Comparison of ENCODE assay signal across 8 cellular contexts in the genomic region with DNA sequence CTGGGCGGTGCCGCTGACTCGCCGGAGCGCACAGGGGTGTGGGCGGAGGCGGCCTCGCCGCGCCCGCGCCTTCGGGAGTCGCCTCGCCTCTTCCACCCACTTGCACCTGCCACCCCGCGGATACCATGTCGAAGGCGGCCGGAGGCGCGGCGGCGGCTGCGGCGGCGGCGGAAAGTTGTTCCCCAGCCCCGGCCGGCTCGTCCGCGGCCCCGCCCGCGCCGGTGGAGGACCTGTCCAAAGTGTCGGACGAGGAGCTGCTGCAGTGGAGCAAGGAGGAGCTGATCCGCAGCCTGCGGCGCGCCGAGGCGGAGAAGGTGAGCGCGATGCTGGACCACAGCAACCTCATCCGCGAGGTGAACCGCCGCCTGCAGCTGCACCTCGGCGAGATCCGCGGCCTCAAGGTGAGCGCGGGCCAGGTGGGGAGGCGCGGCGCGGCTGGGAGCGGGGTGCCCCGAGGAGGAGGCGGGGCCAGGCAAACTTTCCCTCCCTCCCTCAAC. TPM values are rescaled to one million over a fixed set of nuclear protein-coding genes. Genes with fewer than 3 reads are reported as not detected.
A peak's percentile ranks its signal among the peaks of the same experiment; 100 is the strongest.
DNase-seq lines count a peak whose midpoint lies in the region; ATAC-seq and TF ChIP-seq lines count a peak whose summit lies in the region.
"Had no signal": no experiment of that assay in that cellular context is flagged by ENCODE, and none has a peak within 500 bp of the region (broad histone marks: within the 10 kb centered on the region; RNA-seq: fewer than 3 reads in every experiment).

No MANE protein-coding gene starts in this region.

- in situ Hi-C loops in astrocyte of the spinal cord (cut with HindIII; ENCODE audit: low sequenced_read_pairs): no loop called here

- H3K9me3 ChIP-seq in tibial nerve: no peaks in the 10 kb centered on the region

- H3K27ac ChIP-seq in tibial nerve: peak overlapping the region in 1 of 4 donors; percentile 39

- WGBS in tibial nerve, 2 donors: 0 to 1% methylated on average over 36 to 41 of the region's 64 CpGs

- peaks cover 0 to 24% of the 10 kb centered on the region in 2 donors for H3K27me3 ChIP-seq in tibial nerve

- no peak for DNase-seq in astrocyte of the spinal cord (ENCODE audit: low read depth, low spot score)
- DNase-seq in kidney tubule cell (ENCODE audit: low spot score): peak; percentile 38
- no peak for DNase-seq in tibial nerve (ENCODE audit: low spot score in 2 of 2)
- no peak for DNase-seq in NCI-H446 treated with DMSO at 0.1 percent for 48 hours (lab: John Stamatoyannopoulos, UW)

- no peak for TF ChIP-seq POLR2A in tibial nerve (IDR thresholded peaks at IDR 0.05)

- ATAC-seq in GM18498 (IDR thresholded peaks at IDR 0.05; ENCODE audit: unreplicated experiment): peak; percentile 17
- ATAC-seq in HG03139 (IDR thresholded peaks at IDR 0.05; ENCODE audit: unreplicated experiment): peak; percentile 8
- no peak for ATAC-seq in GM19397 (IDR thresholded peaks at IDR 0.05; ENCODE audit: unreplicated experiment)

- H3K4me1 ChIP-seq in tibial nerve: peaks cover 0 to 31% (median 7%) of the 10 kb centered on the region in 4 donors

- H3K4me3 ChIP-seq in astrocyte of the spinal cord (ENCODE audit: low read depth, low read length) (peak overlapping the region; percentile 37), tibial nerve (peak overlapping the region; percentile 38 to 62 (median 50))

- no peaks in the 10 kb centered on the region for H3K36me3 ChIP-seq in tibial nerve

- no peak for TF ChIP-seq EP300 in tibial nerve (IDR thresholded peaks at IDR 0.05)

- no peak for TF ChIP-seq CTCF in astrocyte of the spinal cord (IDR thresholded peaks at IDR 0.05; ENCODE audit: low read depth, low read length)
- no peak for TF ChIP-seq CTCF in tibial nerve (IDR thresholded peaks at IDR 0.05)

RNA-seq across cellular contexts. Expression of a gene that starts 0.8 kb away (rescaled TPM):
- total RNA-seq in tibial nerve: 10 to 100 TPM in 1 of 4 donors, 1 to 10 TPM in 3; 2.8 to 12.2 (median 5.4) TPM
- total RNA-seq: RPMI7951 had no signal
